ENCODE assay signal across 8 cellular contexts in the genomic region with DNA sequence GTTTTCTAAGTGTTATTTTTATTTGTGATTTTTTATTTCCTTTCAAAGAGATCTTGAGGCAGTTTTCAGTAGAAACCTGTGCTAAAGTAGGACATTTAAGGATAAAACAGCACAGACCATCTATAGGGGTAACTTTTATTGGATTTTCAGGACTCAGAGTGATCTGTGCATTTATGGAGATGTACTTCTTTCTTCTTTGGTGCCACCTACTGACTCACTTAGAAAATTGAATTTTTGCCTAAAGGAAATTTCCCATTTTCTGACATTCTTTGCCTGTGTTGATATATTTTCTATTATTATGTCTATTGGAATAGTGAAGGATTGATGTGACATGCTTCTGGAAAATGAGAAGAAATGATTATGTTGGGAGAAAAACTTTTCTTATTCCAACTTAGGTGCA.
DNase-seq lines count a peak whose midpoint lies in the region; TF ChIP-seq lines count a peak whose summit lies in the region.

No MANE protein-coding gene starts in this region.

- H3K27me3 ChIP-seq in osteoblast (ENCODE audit: insufficient read depth, low read length) = peaks cover 3% of the 10 kb centered on the region

- H3K36me3 ChIP-seq in osteoblast (ENCODE audit: insufficient read depth, low read length) = no peaks in the 10 kb centered on the region

- no peak overlapping the region for H3K27ac ChIP-seq in osteoblast (ENCODE audit: low read depth, low read length)

- no peaks in the 10 kb centered on the region for H3K9me3 ChIP-seq in osteoblast (ENCODE audit: low read depth, low read length)

- no peak overlapping the region for H3K4me2 ChIP-seq in osteoblast (ENCODE audit: insufficient read depth, low read length)

- DNase-seq in NCI-H2107 treated with DMSO at 0.1 percent for 48 hours (lab: John Stamatoyannopoulos, UW; ENCODE audit: unreplicated experiment) = peak; percentile 17
- no peak for DNase-seq in NCI-H2107 (lab: John Stamatoyannopoulos, UW)
- DNase-seq in MV-4-11 (lab: John Stamatoyannopoulos, UW) = peak; percentile 24
- DNase-seq in cerebellar cortex (ENCODE audit: low spot score) = peak; percentile 28
- no peak for DNase-seq in osteoblast (ENCODE audit: insufficient read length, low spot score, missing footprints)
- DNase-seq in NCI-H510A (lab: John Stamatoyannopoulos, UW) = no peak
- DNase-seq in NCI-H146 treated with DMSO at 0.1 percent for 48 hours (lab: John Stamatoyannopoulos, UW; ENCODE audit: unreplicated experiment) = no peak
- no peak for DNase-seq in activated CD4-positive, alpha-beta T cell treated with anti-CD3 and anti-CD28 coated beads for 4 hours

- no peak overlapping the region for H2AFZ ChIP-seq in osteoblast (ENCODE audit: low read length)

- peak; percentile 46 for TF ChIP-seq CTCF in osteoblast (IDR thresholded peaks at IDR 0.05; ENCODE audit: extremely low read depth, low read depth, low read length)

- no peaks in the 10 kb centered on the region for H3K79me2 ChIP-seq in osteoblast (ENCODE audit: insufficient read depth, low read length)

- H3K4me3 ChIP-seq in osteoblast (ENCODE audit: insufficient read depth, low read length) = no peak overlapping the region

- H3K4me1 ChIP-seq in osteoblast (ENCODE audit: insufficient read depth, low read length) = no peaks in the 10 kb centered on the region

- no peaks in the 10 kb centered on the region for H4K20me1 ChIP-seq in osteoblast (ENCODE audit: insufficient read depth, low read length)

Comparison
In these comparisons a context has a peak if more than half of its experiments do, and no peak if none do; other contexts are left out.
1. DNase-seq: peak in NCI-H2107 treated with DMSO at 0.1 percent for 48 hours (single experiment), MV-4-11 (single experiment) and cerebellar cortex (single experiment); none in NCI-H2107 (single experiment), osteoblast (single experiment), NCI-H510A (single experiment), NCI-H146 treated with DMSO at 0.1 percent for 48 hours (single experiment) and activated CD4-positive, alpha-beta T cell treated with anti-CD3 and anti-CD28 coated beads for 4 hours (0 of 2).